1 cellular context compared by ENCODE assay signal in the genomic region with DNA sequence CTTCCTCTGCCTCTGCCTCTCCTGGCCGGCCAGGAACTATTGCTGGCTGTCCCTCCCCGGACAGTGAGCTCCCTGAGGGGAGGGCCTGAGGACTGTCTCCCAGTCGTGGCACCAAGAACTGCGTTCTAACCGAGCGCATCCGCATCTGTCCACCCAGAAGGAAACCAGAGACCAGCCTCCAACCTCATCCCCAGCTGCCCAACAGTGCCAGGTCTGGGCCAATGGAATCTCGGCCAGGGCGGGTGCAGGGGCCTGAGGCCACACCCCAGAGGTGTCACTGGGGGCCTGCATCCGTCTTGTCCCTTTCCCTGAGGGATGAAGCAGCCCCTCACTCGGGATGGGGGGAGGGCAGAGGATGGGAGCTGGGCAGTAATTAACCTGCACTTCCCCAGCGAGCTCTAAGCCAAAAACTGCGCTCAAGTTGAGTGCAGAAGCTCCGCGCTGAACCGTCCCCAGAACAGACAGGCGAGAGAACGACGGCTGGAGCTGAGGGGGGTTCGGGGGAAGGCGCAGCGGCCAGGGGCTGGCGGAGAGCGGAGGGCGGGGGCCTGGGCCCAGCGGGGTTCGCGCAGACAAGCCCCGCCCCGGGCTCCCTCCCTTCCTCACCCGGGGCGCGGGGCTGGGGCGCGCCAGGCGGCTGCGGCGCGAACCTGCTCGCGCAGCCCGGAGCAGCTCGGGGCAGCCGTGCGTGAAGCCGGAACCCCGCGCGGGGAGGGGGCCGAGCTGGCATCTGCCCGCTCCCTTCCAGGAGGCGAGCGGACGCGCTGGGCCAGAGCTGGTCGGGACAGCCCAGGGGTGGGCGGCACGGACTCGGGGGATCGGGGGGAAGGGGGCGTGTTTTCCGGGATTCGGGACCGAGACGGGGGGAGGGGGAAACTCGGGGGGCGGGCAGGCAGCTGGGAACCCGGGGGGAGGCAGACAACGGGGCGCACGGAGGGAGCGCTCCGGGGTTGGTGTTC.
TF ChIP-seq lines count a peak whose summit lies in the region.

No MANE protein-coding gene starts in this region.

TF ChIP-seq in K562, 482 proteins besides CTCF, POLR2A, EP300 and RAD21 (continued from another document):
- TF ChIP-seq, protein P1, sequence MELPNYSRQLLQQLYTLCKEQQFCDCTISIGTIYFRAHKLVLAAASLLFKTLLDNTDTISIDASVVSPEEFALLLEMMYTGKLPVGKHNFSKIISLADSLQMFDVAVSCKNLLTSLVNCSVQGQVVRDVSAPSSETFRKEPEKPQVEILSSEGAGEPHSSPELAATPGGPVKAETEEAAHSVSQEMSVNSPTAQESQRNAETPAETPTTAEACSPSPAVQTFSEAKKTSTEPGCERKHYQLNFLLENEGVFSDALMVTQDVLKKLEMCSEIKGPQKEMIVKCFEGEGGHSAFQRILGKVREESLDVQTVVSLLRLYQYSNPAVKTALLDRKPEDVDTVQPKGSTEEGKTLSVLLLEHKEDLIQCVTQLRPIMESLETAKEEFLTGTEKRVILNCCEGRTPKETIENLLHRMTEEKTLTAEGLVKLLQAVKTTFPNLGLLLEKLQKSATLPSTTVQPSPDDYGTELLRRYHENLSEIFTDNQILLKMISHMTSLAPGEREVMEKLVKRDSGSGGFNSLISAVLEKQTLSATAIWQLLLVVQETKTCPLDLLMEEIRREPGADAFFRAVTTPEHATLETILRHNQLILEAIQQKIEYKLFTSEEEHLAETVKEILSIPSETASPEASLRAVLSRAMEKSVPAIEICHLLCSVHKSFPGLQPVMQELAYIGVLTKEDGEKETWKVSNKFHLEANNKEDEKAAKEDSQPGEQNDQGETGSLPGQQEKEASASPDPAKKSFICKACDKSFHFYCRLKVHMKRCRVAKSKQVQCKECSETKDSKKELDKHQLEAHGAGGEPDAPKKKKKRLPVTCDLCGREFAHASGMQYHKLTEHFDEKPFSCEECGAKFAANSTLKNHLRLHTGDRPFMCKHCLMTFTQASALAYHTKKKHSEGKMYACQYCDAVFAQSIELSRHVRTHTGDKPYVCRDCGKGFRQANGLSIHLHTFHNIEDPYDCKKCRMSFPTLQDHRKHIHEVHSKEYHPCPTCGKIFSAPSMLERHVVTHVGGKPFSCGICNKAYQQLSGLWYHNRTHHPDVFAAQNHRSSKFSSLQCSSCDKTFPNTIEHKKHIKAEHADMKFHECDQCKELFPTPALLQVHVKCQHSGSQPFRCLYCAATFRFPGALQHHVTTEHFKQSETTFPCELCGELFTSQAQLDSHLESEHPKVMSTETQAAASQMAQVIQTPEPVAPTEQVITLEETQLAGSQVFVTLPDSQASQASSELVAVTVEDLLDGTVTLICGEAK (IDR thresholded peaks at IDR 0.05): no peak
- TF ChIP-seq, protein P1 (CRISPR knock-in tag; IDR thresholded peaks at IDR 0.05): no peak
